3 cellular contexts compared by ENCODE assay signal in the genomic region with DNA sequence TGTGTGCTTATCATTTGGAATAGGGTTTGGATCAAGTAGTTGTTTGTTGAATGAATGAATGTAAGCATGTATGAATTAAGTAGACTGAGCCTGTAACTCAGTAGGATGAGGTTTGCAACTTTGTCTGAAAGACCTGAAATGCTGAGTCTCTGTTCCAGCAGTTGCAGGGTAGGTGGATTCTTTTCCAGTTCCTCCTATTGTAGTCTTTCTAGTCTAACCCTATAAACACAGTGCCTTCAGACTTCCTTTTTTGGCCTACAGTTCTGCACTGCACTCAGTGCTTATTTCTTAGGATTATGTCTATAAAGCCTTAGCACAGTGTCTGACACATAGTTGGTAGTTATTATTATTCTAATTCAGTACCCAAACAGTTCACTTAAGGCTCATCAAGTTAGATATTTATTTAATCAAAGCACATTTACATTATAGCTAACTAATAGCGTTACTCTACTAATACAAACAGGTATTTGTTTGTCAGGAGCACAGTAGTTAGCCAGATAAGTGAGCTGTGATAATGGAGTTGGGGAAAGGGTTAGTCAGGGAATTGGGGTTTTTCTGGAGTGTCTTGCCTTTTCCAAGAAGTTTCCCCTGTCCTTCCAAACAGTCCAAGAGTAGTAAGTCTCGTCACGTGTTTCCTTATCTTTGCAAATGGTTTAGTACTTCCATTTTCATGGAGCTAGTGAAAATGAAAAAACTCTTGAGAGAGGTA.
TF ChIP-seq lines count a peak whose summit lies in the region.

No MANE protein-coding gene starts in this region.

TF ChIP-seq in A549, 52 proteins besides CTCF, POLR2A, EP300 and RAD21:
- TF ChIP-seq MYC (IDR thresholded peaks at IDR 0.05; ENCODE audit: borderline replicate concordance, low read length) = no peak
- TF ChIP-seq CHD2 (IDR thresholded peaks at IDR 0.05; ENCODE audit: low read length, partially characterized antibody) = no peak
- no peak for TF ChIP-seq HOXB5 (CRISPR knock-in tag; IDR thresholded peaks at IDR 0.05)
- TF ChIP-seq, protein P1, sequence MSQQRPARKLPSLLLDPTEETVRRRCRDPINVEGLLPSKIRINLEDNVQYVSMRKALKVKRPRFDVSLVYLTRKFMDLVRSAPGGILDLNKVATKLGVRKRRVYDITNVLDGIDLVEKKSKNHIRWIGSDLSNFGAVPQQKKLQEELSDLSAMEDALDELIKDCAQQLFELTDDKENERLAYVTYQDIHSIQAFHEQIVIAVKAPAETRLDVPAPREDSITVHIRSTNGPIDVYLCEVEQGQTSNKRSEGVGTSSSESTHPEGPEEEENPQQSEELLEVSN (IDR thresholded peaks at IDR 0.05; ENCODE audit: borderline replicate concordance, low read depth) = no peak
- TF ChIP-seq EHMT2 (IDR thresholded peaks at IDR 0.05; ENCODE audit: low read depth) = no peak
- no peak for TF ChIP-seq RFX5 (IDR thresholded peaks at IDR 0.05)
- no peak for TF ChIP-seq NFE2L2 (conservative IDR thresholded peaks at IDR 0.05; ENCODE audit: low read length)
- TF ChIP-seq TFCP2L1 (CRISPR knock-in tag; IDR thresholded peaks at IDR 0.05) = no peak
- TF ChIP-seq, protein P2, sequence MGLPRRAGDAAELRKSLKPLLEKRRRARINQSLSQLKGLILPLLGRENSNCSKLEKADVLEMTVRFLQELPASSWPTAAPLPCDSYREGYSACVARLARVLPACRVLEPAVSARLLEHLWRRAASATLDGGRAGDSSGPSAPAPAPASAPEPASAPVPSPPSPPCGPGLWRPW (IDR thresholded peaks at IDR 0.05) = no peak
- TF ChIP-seq KDM1A (IDR thresholded peaks at IDR 0.05; ENCODE audit: low read depth) = no peak
- TF ChIP-seq ESRRA (IDR thresholded peaks at IDR 0.05; ENCODE audit: borderline replicate concordance, low read length) = no peak
- TF ChIP-seq NPAS2 (CRISPR knock-in tag; IDR thresholded peaks at IDR 0.05; ENCODE audit: borderline replicate concordance) = no peak
- TF ChIP-seq CHD4 (IDR thresholded peaks at IDR 0.05; ENCODE audit: borderline replicate concordance) = no peak
- no peak for TF ChIP-seq HDAC2 (IDR thresholded peaks at IDR 0.05)
- TF ChIP-seq JUNB (IDR thresholded peaks at IDR 0.05) = no peak
- TF ChIP-seq ZNF302 (CRISPR knock-in tag; IDR thresholded peaks at IDR 0.05) = no peak
- TF ChIP-seq CBX2 (IDR thresholded peaks at IDR 0.05; ENCODE audit: borderline replicate concordance, low read depth) = no peak
- no peak for TF ChIP-seq PHF8 (IDR thresholded peaks at IDR 0.05; ENCODE audit: borderline replicate concordance, low read depth)
- TF ChIP-seq MAFK (IDR thresholded peaks at IDR 0.05; ENCODE audit: partially characterized antibody) = no peak

TF ChIP-seq in IMR-90, 13 proteins besides CTCF, POLR2A, EP300 and RAD21:
- TF ChIP-seq RCOR1 (IDR thresholded peaks at IDR 0.05; ENCODE audit: insufficient replicate concordance, low read length) = no peak
- no peak for TF ChIP-seq ELK1 (IDR thresholded peaks at IDR 0.05; ENCODE audit: borderline replicate concordance, low read depth, low read length)

TF ChIP-seq in HepG2, 621 proteins besides CTCF, POLR2A, EP300 and RAD21:
- TF ChIP-seq RNF2 (conservative IDR thresholded peaks at IDR 0.05; ENCODE audit: low read depth) (no peak), GABPA (IDR thresholded peaks at IDR 0.05; ENCODE audit: low read depth, low read length) (no peak), GABPA (CRISPR knock-in tag; IDR thresholded peaks at IDR 0.05; ENCODE audit: low read depth) (no peak), WIZ (CRISPR knock-in tag; IDR thresholded peaks at IDR 0.05) (no peak), AKNA (CRISPR knock-in tag; IDR thresholded peaks at IDR 0.05; ENCODE audit: borderline replicate concordance) (no peak), ISL2 (CRISPR knock-in tag; IDR thresholded peaks at IDR 0.05) (no peak), ZNF331 (CRISPR knock-in tag; IDR thresholded peaks at IDR 0.05) (no peak), SNAPC2 (CRISPR knock-in tag; IDR thresholded peaks at IDR 0.05) (no peak), FOXC1 (CRISPR knock-in tag; IDR thresholded peaks at IDR 0.05; ENCODE audit: borderline replicate concordance) (no peak), ZNF501 (CRISPR knock-in tag; IDR thresholded peaks at IDR 0.05) (no peak), SNRNP70 (IDR thresholded peaks at IDR 0.05; ENCODE audit: low read depth, low read length) (no peak), ZFP36 (IDR thresholded peaks at IDR 0.05; ENCODE audit: borderline replicate concordance, low read depth, low read length, partially characterized antibody) (no peak), ZKSCAN5 (CRISPR knock-in tag; IDR thresholded peaks at IDR 0.05) (no peak), MZF1 (CRISPR knock-in tag; IDR thresholded peaks at IDR 0.05; ENCODE audit: borderline replicate concordance) (no peak), IKZF1 (IDR thresholded peaks at IDR 0.05) (no peak), ZNF891 (CRISPR knock-in tag; IDR thresholded peaks at IDR 0.05) (no peak), ZNF468 (CRISPR knock-in tag; IDR thresholded peaks at IDR 0.05) (no peak)
- TF ChIP-seq, protein P3, sequence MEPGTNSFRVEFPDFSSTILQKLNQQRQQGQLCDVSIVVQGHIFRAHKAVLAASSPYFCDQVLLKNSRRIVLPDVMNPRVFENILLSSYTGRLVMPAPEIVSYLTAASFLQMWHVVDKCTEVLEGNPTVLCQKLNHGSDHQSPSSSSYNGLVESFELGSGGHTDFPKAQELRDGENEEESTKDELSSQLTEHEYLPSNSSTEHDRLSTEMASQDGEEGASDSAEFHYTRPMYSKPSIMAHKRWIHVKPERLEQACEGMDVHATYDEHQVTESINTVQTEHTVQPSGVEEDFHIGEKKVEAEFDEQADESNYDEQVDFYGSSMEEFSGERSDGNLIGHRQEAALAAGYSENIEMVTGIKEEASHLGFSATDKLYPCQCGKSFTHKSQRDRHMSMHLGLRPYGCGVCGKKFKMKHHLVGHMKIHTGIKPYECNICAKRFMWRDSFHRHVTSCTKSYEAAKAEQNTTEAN (CRISPR knock-in tag; conservative IDR thresholded peaks at IDR 0.05) = no peak
- TF ChIP-seq, protein P4, sequence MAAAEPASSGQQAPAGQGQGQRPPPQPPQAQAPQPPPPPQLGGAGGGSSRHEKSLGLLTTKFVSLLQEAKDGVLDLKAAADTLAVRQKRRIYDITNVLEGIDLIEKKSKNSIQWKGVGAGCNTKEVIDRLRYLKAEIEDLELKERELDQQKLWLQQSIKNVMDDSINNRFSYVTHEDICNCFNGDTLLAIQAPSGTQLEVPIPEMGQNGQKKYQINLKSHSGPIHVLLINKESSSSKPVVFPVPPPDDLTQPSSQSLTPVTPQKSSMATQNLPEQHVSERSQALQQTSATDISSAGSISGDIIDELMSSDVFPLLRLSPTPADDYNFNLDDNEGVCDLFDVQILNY (CRISPR knock-in tag; conservative IDR thresholded peaks at IDR 0.05) = no peak
